Comparison of ENCODE assay signal across 1 cellular context in genomic region chr19:4284176-4284958, GRCh38.
TF ChIP-seq lines count a peak whose summit lies in the region.

No MANE protein-coding gene starts in this region.

TF ChIP-seq in GM23338, 12 proteins besides CTCF, POLR2A, EP300 and RAD21 (continued from another document):
- TF ChIP-seq ZNF462 (CRISPR knock-in tag; IDR thresholded peaks at IDR 0.05) (no peak), JUNB (IDR thresholded peaks at IDR 0.05; ENCODE audit: unreplicated experiment) (no peak), ETS1 (IDR thresholded peaks at IDR 0.05) (no peak), EZH2 (IDR thresholded peaks at IDR 0.05; ENCODE audit: low read depth, unreplicated experiment) (no peak), REST (IDR thresholded peaks at IDR 0.05; ENCODE audit: unreplicated experiment) (no peak), CREB1 (CRISPR knock-in tag; IDR thresholded peaks at IDR 0.05; ENCODE audit: low read depth) (no peak)
